ENCODE assay signal across 8 cellular contexts in the genomic region with DNA sequence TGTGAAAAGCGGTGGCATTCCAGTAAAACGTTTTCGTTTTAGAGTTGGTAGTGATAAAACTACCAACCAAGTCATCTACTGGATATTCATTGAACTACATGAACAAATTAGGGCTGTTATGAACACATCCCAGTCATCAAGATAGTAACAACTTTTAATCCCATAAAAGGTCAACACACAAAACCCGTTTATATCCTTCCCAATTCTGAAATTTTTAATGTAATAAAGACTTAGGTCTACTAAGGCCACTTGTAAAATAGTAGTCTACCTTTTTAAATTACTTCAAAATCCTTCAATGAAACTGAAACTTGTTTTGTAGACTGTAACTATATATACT. TPM values are rescaled to one million over a fixed set of nuclear protein-coding genes. Genes with fewer than 3 reads are reported as not detected.
DNase-seq lines count a peak whose midpoint lies in the region; ATAC-seq, FAIRE-seq and TF ChIP-seq lines count a peak whose summit lies in the region.

No MANE protein-coding gene starts in this region.

- ATAC-seq in gastrocnemius medialis: no peak
- no peak for ATAC-seq in GM21360 (IDR thresholded peaks at IDR 0.05; ENCODE audit: unreplicated experiment)

- intact Hi-C loops in gastrocnemius medialis (cut with DNase I; ENCODE audit: low total_unique reads): no loop called here

- H3K4me1 ChIP-seq in gastrocnemius medialis: peaks cover 26 to 39% of the 10 kb centered on the region in 2 donors

- H3K4me3 ChIP-seq in epithelial cell of proximal tubule (ENCODE audit: low read depth, low read length) (peak overlapping the region; percentile 77), gastrocnemius medialis (peak overlapping the region; percentile 73 to 94 (median 90))

- TF ChIP-seq CTCF in epithelial cell of proximal tubule (conservative IDR thresholded peaks at IDR 0.05; ENCODE audit: low read depth, low read length) (no peak), gastrocnemius medialis (IDR thresholded peaks at IDR 0.05 in 4 of 5, conservative IDR thresholded peaks at IDR 0.05 in 1 of 5) (no peak)

- FAIRE-seq in GM12891 (lab: Jason Lieb, UNC): peak; percentile 54
- peak; percentile 38 for FAIRE-seq in RCC 7860 (lab: Jason Lieb, UNC)

- in situ Hi-C loops in gastrocnemius medialis (cut with MboI; ENCODE audit: low sequenced_read_pairs in 4 of 4): no loop called here

- no peak for DNase-seq in GM12891 (ENCODE audit: insufficient read length, low spot score)
- DNase-seq in RCC 7860 (ENCODE audit: low spot score): no peak
- no peak for DNase-seq in epithelial cell of proximal tubule (ENCODE audit: low read depth)
- DNase-seq in gastrocnemius medialis: no peak
- DNase-seq in stimulated activated CD4-positive, alpha-beta T cell treated with anti-CD3 and anti-CD28 coated beads, Interleukin-4, amount 100 ng/mL, for 24 hours: no peak
- DNase-seq in COLO829 (ENCODE audit: low spot score): no peak
- DNase-seq in AG08395 (ENCODE audit: low spot score): no peak

- H3K9me3 ChIP-seq in gastrocnemius medialis: no peaks in the 10 kb centered on the region

- no peak for TF ChIP-seq POLR2A in GM12891 (IDR thresholded peaks at IDR 0.05; ENCODE audit: low read depth, low read length)
- TF ChIP-seq POLR2A in gastrocnemius medialis (IDR thresholded peaks at IDR 0.05): no peak

- H3K36me3 ChIP-seq in gastrocnemius medialis: peaks cover 0 to 11% of the 10 kb centered on the region in 2 donors

- no peaks in the 10 kb centered on the region for H3K27me3 ChIP-seq in gastrocnemius medialis

- H3K27ac ChIP-seq in gastrocnemius medialis: peak overlapping the region; percentile 88 to 96 (median 92)

TF ChIP-seq in GM12891, 5 proteins besides CTCF, POLR2A, EP300 and RAD21:
- no peak for TF ChIP-seq POLR2AphosphoS5 (IDR thresholded peaks at IDR 0.05; ENCODE audit: low read depth, low read length)
- no peak for TF ChIP-seq POU2F2 (IDR thresholded peaks at IDR 0.05; ENCODE audit: low read depth, low read length)
- no peak for TF ChIP-seq PAX5 (IDR thresholded peaks at IDR 0.05; ENCODE audit: insufficient read depth, low read length, severe bottlenecking)
- TF ChIP-seq TAF1 (IDR thresholded peaks at IDR 0.05; ENCODE audit: low read depth, low read length): no peak
- no peak for TF ChIP-seq SPI1 (IDR thresholded peaks at IDR 0.05; ENCODE audit: low read depth, low read length)

RNA-seq across cellular contexts. Expression of gene ATAD1, which starts 1.2 kb away (rescaled TPM):
- 20.3 TPM for polyA plus RNA-seq in GM12891 (2012; ENCODE audit: low read depth, missing spikeins)
- total RNA-seq in epithelial cell of proximal tubule (24.5 and 24.8 TPM in 2 replicates), gastrocnemius medialis (10 to 100 TPM; 32.0 to 65.4 (median 51.0) TPM)

RNA-seq across cellular contexts. Expression of gene KLLN, which starts 46.5 kb away (rescaled TPM):
- 1.0 TPM for polyA plus RNA-seq in GM12891 (2012; ENCODE audit: low read depth, missing spikeins)
- total RNA-seq in epithelial cell of proximal tubule (0.06 and 0.36 TPM in 2 replicates), gastrocnemius medialis (under 1 TPM; 0.10 to 0.39 (median 0.22) TPM)

RNA-seq across cellular contexts. Expression of gene PTEN, which starts 46.6 kb away (rescaled TPM):
- polyA plus RNA-seq in GM12891 (2012; ENCODE audit: low read depth, missing spikeins): 70.9 TPM
- 33.4 and 34.5 TPM in 2 replicates for total RNA-seq in epithelial cell of proximal tubule
- total RNA-seq in gastrocnemius medialis: 10 to 100 TPM; 32.2 to 54.5 (median 41.5) TPM
